ENCODE assay signal across 21 cellular contexts in the genomic region with DNA sequence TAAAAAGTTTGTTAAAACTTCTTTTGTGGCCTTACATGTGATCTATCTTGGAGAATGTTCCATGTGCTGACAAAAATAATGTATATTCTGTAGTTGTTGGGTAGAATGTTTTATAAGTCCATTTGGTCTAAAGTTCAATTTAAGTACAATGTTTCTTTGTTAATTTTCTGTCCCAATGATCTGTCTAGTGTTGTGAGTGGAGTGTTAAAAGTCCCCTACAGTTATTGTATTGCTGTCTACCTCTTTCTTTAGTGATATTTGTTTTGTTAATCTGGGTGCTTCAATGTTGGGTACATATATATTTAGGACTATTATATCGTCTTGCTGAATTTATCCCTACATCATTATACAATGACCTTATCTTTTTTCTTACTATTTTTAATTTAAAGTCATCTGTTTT. TPM values are rescaled to one million over a fixed set of nuclear protein-coding genes. Genes with fewer than 3 reads are reported as not detected.
DNase-seq lines count a peak whose midpoint lies in the region; ATAC-seq and TF ChIP-seq lines count a peak whose summit lies in the region.
"Had no signal": no experiment of that assay in that cellular context is flagged by ENCODE, and none has a peak within 500 bp of the region (broad histone marks: within the 10 kb centered on the region; RNA-seq: fewer than 3 reads in every experiment).

No MANE protein-coding gene starts in this region.

- CTCF ChIA-PET in HEK293T (lab: Yijun Ruan, JAX): no interaction called here

- peaks cover 81% of the 10 kb centered on the region for H3K4me1 Mint-ChIP-seq in activated naive CD8-positive, alpha-beta T cell (ENCODE audit: low read depth)
- peaks cover 57% of the 10 kb centered on the region for H3K4me1 Mint-ChIP-seq in activated naive CD8-positive, alpha-beta T cell treated with anti-CD3 and anti-CD28 coated beads, Interleukin-2, amount 50 U/mL, for 24 hours

- H3K9me3 ChIP-seq in gastrocnemius medialis: no peaks in the 10 kb centered on the region

- no peak for TF ChIP-seq CTCF in gastrocnemius medialis (IDR thresholded peaks at IDR 0.05 in 4 of 5, conservative IDR thresholded peaks at IDR 0.05 in 1 of 5)

- no peak for DNase-seq in activated naive CD8-positive, alpha-beta T cell treated with anti-CD3 and anti-CD28 coated beads, Interleukin-2, amount 50 U/mL, for 24 hours
- no peak for DNase-seq in HEK293T (ENCODE audit: extremely low spot score)
- DNase-seq in gastrocnemius medialis: no peak
- DNase-seq in activated CD4-positive, alpha-beta T cell treated with anti-CD3 and anti-CD28 coated beads for 1 hour: no peak
- no peak for DNase-seq in NCI-H2196 treated with DMSO at 0.1 percent for 48 hours (lab: John Stamatoyannopoulos, UW; ENCODE audit: unreplicated experiment)
- DNase-seq: BE2C; Calu3; CD4-positive, alpha-beta memory T cell; COR-L47; DMS53; DMS79 treated with DMSO at 0.1 percent for 48 hours; GF-D8; H9; HFFc6 had no signal

- TF ChIP-seq POLR2A in gastrocnemius medialis (IDR thresholded peaks at IDR 0.05): no peak

- no peaks in the 10 kb centered on the region for H3K27me3 Mint-ChIP-seq in activated naive CD8-positive, alpha-beta T cell
- no peaks in the 10 kb centered on the region for H3K27me3 Mint-ChIP-seq in activated naive CD8-positive, alpha-beta T cell treated with anti-CD3 and anti-CD28 coated beads, Interleukin-2, amount 50 U/mL, for 24 hours
- H3K27me3 Mint-ChIP-seq: CD4-positive, alpha-beta memory T cell had no signal

- ATAC-seq in activated naive CD8-positive, alpha-beta T cell treated with anti-CD3 and anti-CD28 coated beads, Interleukin-2, amount 50 U/mL, for 24 hours: no peak
- ATAC-seq in gastrocnemius medialis: no peak
- ATAC-seq: GM23338, HCT116 had no signal

- peak overlapping the region in 3 of 4 donors; percentile 4 to 14 (median 11) for H3K4me3 ChIP-seq in gastrocnemius medialis
- H3K4me3 ChIP-seq: GM23338 had no signal

- peaks cover 62% of the 10 kb centered on the region for H3K36me3 Mint-ChIP-seq in activated naive CD8-positive, alpha-beta T cell
- peaks cover 67% of the 10 kb centered on the region for H3K36me3 Mint-ChIP-seq in activated naive CD8-positive, alpha-beta T cell treated with anti-CD3 and anti-CD28 coated beads, Interleukin-2, amount 50 U/mL, for 24 hours (ENCODE audit: low read depth)

- H3K27me3 ChIP-seq in gastrocnemius medialis: no peaks in the 10 kb centered on the region
- H3K27me3 ChIP-seq: BE2C; BLaER1 treated with 17β-estradiol and CSF1 and Interleukin-3, amounts not matched to agents 10 nM and 100 nM had no signal

- H3K27ac ChIP-seq in gastrocnemius medialis: peak overlapping the region; percentile 93 to 97 (median 96)
- H3K27ac ChIP-seq: 22Rv1; BLaER1 treated with 17β-estradiol and CSF1 and Interleukin-3, amounts not matched to agents 10 nM and 100 nM had no signal

- POLR2A ChIA-PET in HEK293T (lab: Yijun Ruan, JAX): no interaction called here

- H3K27ac Mint-ChIP-seq in activated naive CD8-positive, alpha-beta T cell: peak overlapping the region; percentile 30
- H3K27ac Mint-ChIP-seq in activated naive CD8-positive, alpha-beta T cell treated with anti-CD3 and anti-CD28 coated beads, Interleukin-2, amount 50 U/mL, for 24 hours: no peak overlapping the region
- H3K27ac Mint-ChIP-seq: CD14-positive monocyte, GM23338, H9, HFFc6 had no signal

- H3K4me1 ChIP-seq in gastrocnemius medialis: peaks cover 66 to 87% of the 10 kb centered on the region in 2 donors
- H3K4me1 ChIP-seq: BE2C had no signal

- in situ Hi-C loops in gastrocnemius medialis (cut with MboI; ENCODE audit: low sequenced_read_pairs in 4 of 4): no loop called here

- peaks cover 24% of the 10 kb centered on the region for H3K9me3 Mint-ChIP-seq in activated naive CD8-positive, alpha-beta T cell (ENCODE audit: low read depth)
- peaks cover 50% of the 10 kb centered on the region for H3K9me3 Mint-ChIP-seq in activated naive CD8-positive, alpha-beta T cell treated with anti-CD3 and anti-CD28 coated beads, Interleukin-2, amount 50 U/mL, for 24 hours

- H3K4me3 Mint-ChIP-seq in activated naive CD8-positive, alpha-beta T cell: no peak overlapping the region
- no peak overlapping the region for H3K4me3 Mint-ChIP-seq in activated naive CD8-positive, alpha-beta T cell treated with anti-CD3 and anti-CD28 coated beads, Interleukin-2, amount 50 U/mL, for 24 hours
- H3K4me3 Mint-ChIP-seq: CD14-positive monocyte, GM23338, H9, HFFc6 had no signal

- intact Hi-C loops in gastrocnemius medialis (cut with DNase I; ENCODE audit: low total_unique reads): loop anchor here (5.0 kb wide), 1 partner anchor 697 kb away; a partner anchor contains a TSS

- peaks cover 0 to 16% of the 10 kb centered on the region in 2 donors for H3K36me3 ChIP-seq in gastrocnemius medialis
- H3K36me3 ChIP-seq: BE2C had no signal

TF ChIP-seq in HEK293T, 16 proteins besides CTCF, POLR2A, EP300 and RAD21:
- TF ChIP-seq FOXM1 (IDR thresholded peaks at IDR 0.05; ENCODE audit: borderline replicate concordance): no peak
- no peak for TF ChIP-seq BHLHE40 (IDR thresholded peaks at IDR 0.05; ENCODE audit: borderline replicate concordance)
- TF ChIP-seq, protein P1, sequence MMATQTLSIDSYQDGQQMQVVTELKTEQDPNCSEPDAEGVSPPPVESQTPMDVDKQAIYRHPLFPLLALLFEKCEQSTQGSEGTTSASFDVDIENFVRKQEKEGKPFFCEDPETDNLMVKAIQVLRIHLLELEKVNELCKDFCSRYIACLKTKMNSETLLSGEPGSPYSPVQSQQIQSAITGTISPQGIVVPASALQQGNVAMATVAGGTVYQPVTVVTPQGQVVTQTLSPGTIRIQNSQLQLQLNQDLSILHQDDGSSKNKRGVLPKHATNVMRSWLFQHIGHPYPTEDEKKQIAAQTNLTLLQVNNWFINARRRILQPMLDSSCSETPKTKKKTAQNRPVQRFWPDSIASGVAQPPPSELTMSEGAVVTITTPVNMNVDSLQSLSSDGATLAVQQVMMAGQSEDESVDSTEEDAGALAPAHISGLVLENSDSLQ (IDR thresholded peaks at IDR 0.05): no peak
- TF ChIP-seq TARDBP (IDR thresholded peaks at IDR 0.05): 0 out of 2 replicates have a peak, but pooled peaks have one; percentile 2

RNA-seq across cellular contexts. Expression of a gene that starts 6.9 kb away (rescaled TPM):
- 100 to 1,000 TPM; 116 to 179 (median 145) TPM for total RNA-seq in gastrocnemius medialis
- total RNA-seq: G401, GM23338, H9 had no signal

RNA-seq across cellular contexts. Expression of a gene that starts 15.8 kb away (rescaled TPM):
- total RNA-seq in gastrocnemius medialis: 10 to 100 TPM; 11.8 to 51.5 (median 20.4) TPM

RNA-seq across cellular contexts. Expression of a gene that starts 56.6 kb away (rescaled TPM):
- 1 to 10 TPM; 3.6 to 8.0 (median 6.4) TPM for total RNA-seq in gastrocnemius medialis
